Comparison of ENCODE assay signal across 16 cellular contexts in the genomic region with DNA sequence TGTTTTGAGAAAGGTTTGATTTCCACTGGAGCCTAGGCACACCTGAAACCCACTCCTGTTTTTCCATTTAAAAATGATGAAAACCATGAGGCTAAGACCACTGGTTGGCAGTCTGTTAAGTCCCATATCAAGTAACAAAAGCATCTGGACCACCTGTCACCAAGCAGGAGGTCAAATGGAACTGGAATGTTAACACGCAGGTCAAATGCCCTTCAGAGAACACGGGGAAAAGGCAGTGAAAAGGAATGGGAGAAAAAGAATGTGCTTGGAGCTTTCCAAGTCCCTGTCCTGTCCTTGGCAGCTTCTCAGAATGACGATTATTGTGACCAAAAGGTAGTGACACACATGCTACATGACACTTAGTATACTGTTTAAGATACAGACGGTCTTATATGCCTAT.
"Had no signal": no experiment of that assay in that cellular context is flagged by ENCODE, and none has a peak within 500 bp of the region (broad histone marks: within the 10 kb centered on the region; RNA-seq: fewer than 3 reads in every experiment).

No MANE protein-coding gene starts in this region.

- H3K36me3 Mint-ChIP-seq: type B pancreatic cell had no signal

- H3K27me3 Mint-ChIP-seq: activated naive CD8-positive, alpha-beta T cell treated with anti-CD3 and anti-CD28 coated beads, Interleukin-2, amount 10 ng/mL, durations not matched to agents 7 days and 5 days; progenitor cell of endocrine pancreas; type B pancreatic cell had no signal

- H3K9me3 Mint-ChIP-seq: nephron progenitor cell, type B pancreatic cell had no signal

- H3K36me3 ChIP-seq: esophagus squamous epithelium, right atrium auricular region had no signal

- DNase-seq: activated CD4-positive, CD25-positive, alpha-beta regulatory T cell; activated naive CD8-positive, alpha-beta T cell treated with anti-CD3 and anti-CD28 coated beads, Interleukin-2, amount 10 ng/mL, durations not matched to agents 7 days and 5 days; aorta; cortex of kidney; effector CD4-positive, alpha-beta T cell; esophagus squamous epithelium; kidney glomerular epithelial cell; nephron progenitor cell; occipital lobe; stimulated activated CD4-positive, alpha-beta T cell treated with anti-CD3 and anti-CD28 coated beads, Interleukin-15, amount 100 ng/mL, for 24 hours; stimulated activated CD4-positive, alpha-beta T cell treated with anti-CD3 and anti-CD28 coated beads, Interleukin-4, amount 100 ng/mL, for 1 hour; stimulated activated naive CD4-positive, alpha-beta T cell treated with Interleukin-2 at 50 U/mL for 16 hours; T-helper 2 cell had no signal

- H3K4me3 Mint-ChIP-seq: activated naive CD8-positive, alpha-beta T cell treated with anti-CD3 and anti-CD28 coated beads, Interleukin-2, amount 10 ng/mL, durations not matched to agents 7 days and 5 days; nephron progenitor cell; type B pancreatic cell had no signal

- H3K4me3 ChIP-seq: esophagus squamous epithelium, right atrium auricular region had no signal

- H3K27ac Mint-ChIP-seq: activated naive CD8-positive, alpha-beta T cell treated with anti-CD3 and anti-CD28 coated beads, Interleukin-2, amount 10 ng/mL, durations not matched to agents 7 days and 5 days; nephron progenitor cell; progenitor cell of endocrine pancreas; type B pancreatic cell had no signal

- H3K4me1 ChIP-seq: esophagus squamous epithelium, right atrium auricular region had no signal

- H3K27ac ChIP-seq: esophagus squamous epithelium, right atrium auricular region had no signal

- H3K9me3 ChIP-seq: esophagus squamous epithelium, right atrium auricular region had no signal

- H3K27me3 ChIP-seq: esophagus squamous epithelium, right atrium auricular region had no signal
